16 cellular contexts compared by ENCODE assay signal in the genomic region with DNA sequence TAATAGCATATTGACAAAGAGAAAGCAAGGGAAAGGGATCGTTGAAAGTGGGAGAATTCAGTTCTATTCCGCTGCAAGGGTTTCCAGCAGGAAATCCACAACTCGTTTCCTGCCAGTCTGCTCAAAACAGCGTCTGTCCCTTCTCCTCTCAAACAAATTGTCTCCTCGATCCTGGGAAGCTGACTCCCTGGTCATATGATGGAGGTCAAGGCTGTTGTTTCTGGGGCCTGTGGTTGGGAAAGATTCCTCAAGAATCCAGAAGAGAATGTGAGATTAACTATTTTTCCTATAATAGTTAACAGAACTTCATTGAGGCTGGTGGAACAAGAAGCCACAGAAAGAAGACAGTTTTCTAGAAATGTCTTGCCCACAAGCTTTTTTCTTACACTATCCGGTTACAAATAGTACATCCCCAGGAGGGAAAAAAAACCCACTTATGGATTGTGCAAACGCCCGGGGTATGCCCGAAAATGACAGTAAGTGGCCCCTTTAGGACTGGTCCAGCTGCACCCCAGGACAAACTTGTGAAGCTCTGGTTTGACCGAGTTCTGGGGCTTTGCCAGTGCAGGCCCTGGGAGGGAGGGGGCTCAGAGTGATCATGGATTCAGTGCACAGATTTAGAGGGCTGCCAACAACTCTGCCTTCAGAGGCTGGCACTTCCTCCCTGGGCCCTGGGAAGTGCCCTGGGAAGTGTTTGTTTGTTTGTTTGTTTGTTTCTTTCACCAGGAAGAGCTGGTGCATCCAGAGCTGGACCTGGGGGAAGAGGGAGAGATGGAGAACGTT. TPM values are rescaled to one million over a fixed set of nuclear protein-coding genes. Genes with fewer than 3 reads are reported as not detected.
DNase-seq lines count a peak whose midpoint lies in the region; ATAC-seq and TF ChIP-seq lines count a peak whose summit lies in the region.
"Had no signal": no experiment of that assay in that cellular context is flagged by ENCODE, and none has a peak within 500 bp of the region (broad histone marks: within the 10 kb centered on the region; RNA-seq: fewer than 3 reads in every experiment).

No MANE protein-coding gene starts in this region.

- no peaks in the 10 kb centered on the region for H3K36me3 Mint-ChIP-seq in CD14-positive monocyte
- H3K36me3 Mint-ChIP-seq: naive thymus-derived CD4-positive, alpha-beta T cell had no signal

- no peaks in the 10 kb centered on the region for H3K36me3 ChIP-seq in sigmoid colon
- H3K36me3 ChIP-seq: Peyer's patch, tibial artery had no signal

- H3K27ac ChIP-seq in sigmoid colon = no peak overlapping the region
- H3K27ac ChIP-seq: A549, Peyer's patch, tibial artery had no signal

- no peaks in the 10 kb centered on the region for H3K27me3 ChIP-seq in sigmoid colon
- H3K27me3 ChIP-seq: Peyer's patch, tibial artery had no signal

- H3K27ac Mint-ChIP-seq in CD14-positive monocyte = peak overlapping the region in 1 of 7 donors; percentile 2
- H3K27ac Mint-ChIP-seq: activated CD4-positive, alpha-beta T cell treated with anti-CD3 and anti-CD28 coated beads, Interleukin-2, amount 10 ng/mL, durations not matched to agents 24 days and 14 days; naive thymus-derived CD4-positive, alpha-beta T cell had no signal

- peaks cover 6 to 12% (median 10%) of the 10 kb centered on the region in 3 donors for H3K27me3 Mint-ChIP-seq in CD14-positive monocyte (ENCODE audit: low read depth in 3 of 3)
- H3K27me3 Mint-ChIP-seq: activated CD4-positive, alpha-beta T cell treated with anti-CD3 and anti-CD28 coated beads, Interleukin-2, amount 10 ng/mL, durations not matched to agents 24 days and 14 days had no signal

- no peaks in the 10 kb centered on the region for H3K9me3 ChIP-seq in sigmoid colon
- H3K9me3 ChIP-seq: A549, Peyer's patch, tibial artery had no signal

- in situ Hi-C loops in ACHN (cut with HindIII; ENCODE audit: low pct_ligation_motif_present, low pct_unique_long_range_greater_than_20kb, low sequenced_read_pairs) (no loop called here), GM13976 (cut with MboI; ENCODE audit: low sequenced_read_pairs, unreplicated experiment) (no loop called here)

- WGBS in sigmoid colon, 2 donors = 65 to 80% methylated on average over 11 of the region's 11 CpGs

- no peak for ATAC-seq in HG02678 (IDR thresholded peaks at IDR 0.05; ENCODE audit: unreplicated experiment)
- ATAC-seq: A549; naive thymus-derived CD4-positive, alpha-beta T cell had no signal

- H3K4me3 ChIP-seq in sigmoid colon = no peak overlapping the region
- H3K4me3 ChIP-seq: A549, Peyer's patch, tibial artery had no signal

- intact Hi-C loops in sigmoid colon (cut with DNase I) (no loop called here), CD14-positive monocyte (cut with micrococcal nuclease) (no loop called here)

- no peak for TF ChIP-seq POLR2A in sigmoid colon (IDR thresholded peaks at IDR 0.05)

- no peak overlapping the region for H3K4me3 Mint-ChIP-seq in CD14-positive monocyte
- H3K4me3 Mint-ChIP-seq: activated CD4-positive, alpha-beta T cell treated with anti-CD3 and anti-CD28 coated beads, Interleukin-2, amount 10 ng/mL, durations not matched to agents 24 days and 14 days; naive thymus-derived CD4-positive, alpha-beta T cell had no signal

- DNase-seq in ACHN (peak; percentile 65), RPMI7951 (ENCODE audit: low read depth) (peak; percentile 18), epidermal melanocyte (ENCODE audit: insufficient read length, low spot score) (peak; percentile 84), midbrain (lab: John Stamatoyannopoulos, UW) (peak; percentile 6), GM13976 (ENCODE audit: low spot score) (no peak), sigmoid colon (no peak), CD14-positive monocyte (ENCODE audit: low spot score) (no peak)
- DNase-seq: activated CD4-positive, alpha-beta T cell treated with anti-CD3 and anti-CD28 coated beads, Interleukin-2, amount 10 ng/mL, durations not matched to agents 24 days and 14 days; activated T-cell treated with anti-CD3 and anti-CD28 coated beads, Interleukin-2, amount 50 U/mL, for 48 hours; H7; naive thymus-derived CD4-positive, alpha-beta T cell; NCI-H446 treated with DMSO at 0.1 percent for 48 hours; Peyer's patch; tibial artery had no signal

- peaks cover 0 to 10% (median 0%) of the 10 kb centered on the region in 7 donors for H3K9me3 Mint-ChIP-seq in CD14-positive monocyte
- H3K9me3 Mint-ChIP-seq: activated CD4-positive, alpha-beta T cell treated with anti-CD3 and anti-CD28 coated beads, Interleukin-2, amount 10 ng/mL, durations not matched to agents 24 days and 14 days had no signal

- no peak for TF ChIP-seq EP300 in sigmoid colon (IDR thresholded peaks at IDR 0.05)

- no peaks in the 10 kb centered on the region for H3K4me1 Mint-ChIP-seq in CD14-positive monocyte
- H3K4me1 Mint-ChIP-seq: activated CD4-positive, alpha-beta T cell treated with anti-CD3 and anti-CD28 coated beads, Interleukin-2, amount 10 ng/mL, durations not matched to agents 24 days and 14 days; naive thymus-derived CD4-positive, alpha-beta T cell had no signal

- H3K4me1 ChIP-seq in sigmoid colon = no peaks in the 10 kb centered on the region
- H3K4me1 ChIP-seq: A549, Peyer's patch had no signal

- TF ChIP-seq CTCF in GM13976 (IDR thresholded peaks at IDR 0.05; ENCODE audit: borderline replicate concordance, control extremely low read depth, extremely low read depth, insufficient read depth, missing control alignments) (no peak), sigmoid colon (IDR thresholded peaks at IDR 0.05) (no peak), CD14-positive monocyte (IDR thresholded peaks at IDR 0.05) (no peak)

RNA-seq across cellular contexts. Expression of a gene that starts 49.4 kb away (rescaled TPM):
- total RNA-seq in RPMI7951 (2014; rRNA removed; shearing (Covaris generic)) = 45.4 and 48.1 TPM in 2 replicates
- 10 to 100 TPM; 31.2 to 57.1 (median 47.5) TPM for total RNA-seq in sigmoid colon
- 10 to 100 TPM; 49.9 to 62.4 (median 52.0) TPM for polyA plus RNA-seq in sigmoid colon
- polyA plus RNA-seq in CD14-positive monocyte = 10 to 100 TPM; 40.9 to 41.1 TPM

Comparison
In these comparisons a context has a peak if more than half of its experiments do, and no peak if none do; other contexts are left out.
1. DNase-seq: peak in ACHN (single experiment), RPMI7951 (single experiment), epidermal melanocyte (single experiment) and midbrain (single experiment); none in GM13976 (single experiment), sigmoid colon (single experiment) and CD14-positive monocyte (single experiment).